9 cellular contexts compared by ENCODE assay signal in genomic region chr12:122523846-122524718, GRCh38. TPM values are rescaled to one million over a fixed set of nuclear protein-coding genes. Genes with fewer than 3 reads are reported as not detected.
DNase-seq lines count a peak whose midpoint lies in the region; ATAC-seq and TF ChIP-seq lines count a peak whose summit lies in the region.
"Had no signal": no experiment of that assay in that cellular context is flagged by ENCODE, and none has a peak within 500 bp of the region (broad histone marks: within the 10 kb centered on the region; RNA-seq: fewer than 3 reads in every experiment).

No MANE protein-coding gene starts in this region.

- no peaks in the 10 kb centered on the region for H3K27me3 ChIP-seq in CD4-positive, alpha-beta T cell (ENCODE audit: control insufficient read depth, insufficient read depth, low read length)
- no peaks in the 10 kb centered on the region for H3K27me3 ChIP-seq in KMS-11 (ENCODE audit: insufficient read depth, low read depth)
- no peaks in the 10 kb centered on the region for H3K27me3 ChIP-seq in dorsolateral prefrontal cortex
- H3K27me3 ChIP-seq in neural progenitor cell = no peaks in the 10 kb centered on the region

- ATAC-seq in CD4-positive, alpha-beta T cell (ENCODE audit: poor library complexity) = no peak
- no peak for ATAC-seq in HG02571 (IDR thresholded peaks at IDR 0.05; ENCODE audit: unreplicated experiment)
- no peak for ATAC-seq in natural killer cell treated with Interleukin-12 subunit alpha and Interleukin-12 subunit beta and Interleukin-15 and Interleukin-18, amount 100 ng/mL, for 72 hours

- H3K4me3 Mint-ChIP-seq in CD4-positive, alpha-beta T cell = peak overlapping the region; percentile 90
- H3K4me3 Mint-ChIP-seq in neural progenitor cell = peak overlapping the region; percentile 97
- H3K4me3 Mint-ChIP-seq in natural killer cell treated with Interleukin-12 subunit alpha and Interleukin-12 subunit beta and Interleukin-15 and Interleukin-18, amount 100 ng/mL, for 72 hours = no peak overlapping the region

- intact Hi-C loops in CD4-positive, alpha-beta T cell (cut with DNase I, micrococcal nuclease) = loop anchor here in 1 of 2 experiments (10.0 kb wide), 1 partner anchor 451 kb away; the partner anchor contains the start of gene OGFOD2
- intact Hi-C loops in dorsolateral prefrontal cortex (cut with DNase I) = no loop called here

- H3F3A ChIP-seq in neural progenitor cell (ENCODE audit: low read depth) = peaks cover 46% of the 10 kb centered on the region

- peaks cover 59% of the 10 kb centered on the region for H3K4me1 Mint-ChIP-seq in CD4-positive, alpha-beta T cell (ENCODE audit: low read depth)
- H3K4me1 Mint-ChIP-seq in neural progenitor cell = peaks cover 25% of the 10 kb centered on the region
- peaks cover 36 to 42% of the 10 kb centered on the region in 2 donors for H3K4me1 Mint-ChIP-seq in natural killer cell treated with Interleukin-12 subunit alpha and Interleukin-12 subunit beta and Interleukin-15 and Interleukin-18, amount 100 ng/mL, for 72 hours (ENCODE audit: low read depth in 2 of 2)

- H4K20me1 ChIP-seq in KMS-11 (ENCODE audit: insufficient read depth) (0 out of 2 replicates have a peak, but pooled peaks cover 8% of the 10 kb centered on the region), neural progenitor cell (ENCODE audit: low read depth) (peaks cover 65% of the 10 kb centered on the region)

- POLR2A ChIA-PET in CD4-positive, alpha-beta T cell (lab: Charles Lee) = interaction anchor here (0.6 to 8.9 kb wide), 5 partner anchors 11 to 361 kb away, joined by 3 to 208 read pairs (median 4); partner anchors contain the start of gene ZCCHC8

- peaks cover 87% of the 10 kb centered on the region for H3K79me2 ChIP-seq in KMS-11 (ENCODE audit: insufficient read depth, low read depth)
- H3K79me2 ChIP-seq in neural progenitor cell (ENCODE audit: low read depth) = peaks cover 96% of the 10 kb centered on the region

- no peak for DNase-seq in CD4-positive, alpha-beta T cell
- DNase-seq in dorsolateral prefrontal cortex (no peak), neural progenitor cell (ENCODE audit: low spot score) (no peak), A172 (ENCODE audit: low spot score) (no peak), NCI-H82 (lab: John Stamatoyannopoulos, UW) (no peak)
- no peak for DNase-seq in natural killer cell treated with Interleukin-12 subunit alpha and Interleukin-12 subunit beta and Interleukin-15 and Interleukin-18, amount 100 ng/mL, for 72 hours (ENCODE audit: low spot score)
- DNase-seq: NCI-H526 had no signal

- no peaks in the 10 kb centered on the region for H3K9me3 ChIP-seq in CD4-positive, alpha-beta T cell (ENCODE audit: control insufficient read depth, low read length)
- no peaks in the 10 kb centered on the region for H3K9me3 ChIP-seq in neural progenitor cell (ENCODE audit: low read depth)

- H3K4me2 ChIP-seq in KMS-11 (peak overlapping the region; percentile 67; the same call in 1 of the 2 replicates), neural progenitor cell (peak overlapping the region; percentile 91)

- no peak overlapping the region for H3K27ac Mint-ChIP-seq in CD4-positive, alpha-beta T cell
- no peak overlapping the region for H3K27ac Mint-ChIP-seq in neural progenitor cell
- H3K27ac Mint-ChIP-seq in natural killer cell treated with Interleukin-12 subunit alpha and Interleukin-12 subunit beta and Interleukin-15 and Interleukin-18, amount 100 ng/mL, for 72 hours = no peak overlapping the region

- H3K36me3 Mint-ChIP-seq in CD4-positive, alpha-beta T cell (ENCODE audit: low read depth) = peaks cover 60% of the 10 kb centered on the region
- peaks cover 23% of the 10 kb centered on the region for H3K36me3 Mint-ChIP-seq in neural progenitor cell
- H3K36me3 Mint-ChIP-seq in natural killer cell treated with Interleukin-12 subunit alpha and Interleukin-12 subunit beta and Interleukin-15 and Interleukin-18, amount 100 ng/mL, for 72 hours = peaks cover 40% of the 10 kb centered on the region

- no peak for TF ChIP-seq CTCF in CD4-positive, alpha-beta T cell (IDR thresholded peaks at IDR 0.05)
- TF ChIP-seq CTCF in KMS-11 (conservative IDR thresholded peaks at IDR 0.05; ENCODE audit: low read depth, low read length) (no peak), dorsolateral prefrontal cortex (IDR thresholded peaks at IDR 0.05 in 54 of 56, conservative IDR thresholded peaks at IDR 0.05 in 2 of 56; ENCODE audit: low read depth in 1 of 56, partially characterized antibody in 56 of 56) (no peak), neural progenitor cell (IDR thresholded peaks at IDR 0.05) (no peak)

- no peak overlapping the region for H3K9ac ChIP-seq in KMS-11
- H3K9ac ChIP-seq in neural progenitor cell = peak overlapping the region; percentile 63

- no peak overlapping the region for H2AFZ ChIP-seq in KMS-11 (ENCODE audit: low read depth)
- no peak overlapping the region for H2AFZ ChIP-seq in neural progenitor cell (replicated peaks)

- no peaks in the 10 kb centered on the region for H3K9me3 Mint-ChIP-seq in CD4-positive, alpha-beta T cell
- no peaks in the 10 kb centered on the region for H3K9me3 Mint-ChIP-seq in neural progenitor cell
- no peaks in the 10 kb centered on the region for H3K9me3 Mint-ChIP-seq in natural killer cell treated with Interleukin-12 subunit alpha and Interleukin-12 subunit beta and Interleukin-15 and Interleukin-18, amount 100 ng/mL, for 72 hours

- H3K4me3 ChIP-seq in KMS-11 (IDR thresholded peaks at IDR 0.05; ENCODE audit: insufficient read depth, low read depth, low read length) (no peak overlapping the region), dorsolateral prefrontal cortex (peak overlapping the region in 57 of 59 donors; percentile 10 to 99 (median 82)), neural progenitor cell (peak overlapping the region; percentile 66)

- CTCF ChIA-PET in CD4-positive, alpha-beta T cell (lab: Charles Lee) = interaction anchor here (0.6 to 1.6 kb wide), 3 partner anchors 28 to 1057 kb away, joined by 3 to 4 read pairs (median 3); no protein-coding TSS in a partner anchor

- H3K36me3 ChIP-seq in KMS-11 (ENCODE audit: insufficient read depth) (peaks cover 20% of the 10 kb centered on the region; the same call in 1 of the 2 replicates), neural progenitor cell (peaks cover 39% of the 10 kb centered on the region)

- H3K27ac ChIP-seq in CD4-positive, alpha-beta T cell (ENCODE audit: low read depth, low read length) = no peak overlapping the region
- peak overlapping the region; percentile 15; the same call in 1 of the 2 replicates for H3K27ac ChIP-seq in KMS-11
- H3K27ac ChIP-seq in dorsolateral prefrontal cortex = peak overlapping the region in 26 of 59 donors; percentile 3 to 81 (median 45)
- no peak overlapping the region for H3K27ac ChIP-seq in neural progenitor cell

- no peaks in the 10 kb centered on the region for H3K27me3 Mint-ChIP-seq in CD4-positive, alpha-beta T cell
- no peaks in the 10 kb centered on the region for H3K27me3 Mint-ChIP-seq in neural progenitor cell (ENCODE audit: insufficient read depth, low read depth)
- no peaks in the 10 kb centered on the region for H3K27me3 Mint-ChIP-seq in natural killer cell treated with Interleukin-12 subunit alpha and Interleukin-12 subunit beta and Interleukin-15 and Interleukin-18, amount 100 ng/mL, for 72 hours

- H3K4me1 ChIP-seq in KMS-11 (ENCODE audit: low read depth, poor library complexity, severe bottlenecking) = peaks cover 41% of the 10 kb centered on the region
- peaks cover 30% of the 10 kb centered on the region for H3K4me1 ChIP-seq in neural progenitor cell

RNA-seq across cellular contexts. Expression of gene RSRC2, which starts 2.7 kb away (rescaled TPM):
- total RNA-seq in CD4-positive, alpha-beta T cell = 100 to 1,000 TPM; 339 to 341 TPM
- 100 to 1,000 TPM in 2 of 120 experiments, 10 to 100 TPM in 118; 61.3 to 108 (median 77.8) TPM for total RNA-seq in dorsolateral prefrontal cortex
- total RNA-seq in neural progenitor cell (ENCODE audit: low replicate concordance) = 156 and 248 TPM in 2 replicates
- total RNA-seq in A172 (2014; rRNA removed; shearing (Covaris generic)) = 54.0 and 69.1 TPM in 2 replicates
- total RNA-seq in natural killer cell treated with Interleukin-12 subunit alpha and Interleukin-12 subunit beta and Interleukin-15 and Interleukin-18, amount 100 ng/mL, for 72 hours = 100 to 1,000 TPM in 1 of 2 donors, 10 to 100 TPM in 1; 93.7 to 111 TPM

RNA-seq across cellular contexts. Expression of gene KNTC1, which starts 3.0 kb away (rescaled TPM):
- 10 to 100 TPM; 23.3 to 23.8 TPM for total RNA-seq in CD4-positive, alpha-beta T cell
- total RNA-seq in dorsolateral prefrontal cortex (10 to 100 TPM in 107 of 120 experiments, 1 to 10 TPM in 13; 7.7 to 22.4 (median 13.5) TPM), neural progenitor cell (ENCODE audit: low replicate concordance) (196 and 249 TPM in 2 replicates)
- total RNA-seq in A172 (2014; rRNA removed; shearing (Covaris generic)) = 43.3 and 49.0 TPM in 2 replicates
- 100 to 1,000 TPM in 1 of 2 donors, 10 to 100 TPM in 1; 65.1 to 187 TPM for total RNA-seq in natural killer cell treated with Interleukin-12 subunit alpha and Interleukin-12 subunit beta and Interleukin-15 and Interleukin-18, amount 100 ng/mL, for 72 hours

RNA-seq across cellular contexts. Expression of gene ZCCHC8, which starts 23.4 kb away (rescaled TPM):
- 10 to 100 TPM; 49.4 to 54.8 TPM for total RNA-seq in CD4-positive, alpha-beta T cell
- total RNA-seq in dorsolateral prefrontal cortex = 10 to 100 TPM; 13.4 to 37.0 (median 23.0) TPM
- total RNA-seq in neural progenitor cell (ENCODE audit: low replicate concordance) = 34.5 and 49.1 TPM in 2 replicates
- total RNA-seq in A172 (2014; rRNA removed; shearing (Covaris generic)) = 19.7 and 30.2 TPM in 2 replicates
- total RNA-seq in natural killer cell treated with Interleukin-12 subunit alpha and Interleukin-12 subunit beta and Interleukin-15 and Interleukin-18, amount 100 ng/mL, for 72 hours = 10 to 100 TPM; 37.0 to 42.7 TPM
